In the genomic region with DNA sequence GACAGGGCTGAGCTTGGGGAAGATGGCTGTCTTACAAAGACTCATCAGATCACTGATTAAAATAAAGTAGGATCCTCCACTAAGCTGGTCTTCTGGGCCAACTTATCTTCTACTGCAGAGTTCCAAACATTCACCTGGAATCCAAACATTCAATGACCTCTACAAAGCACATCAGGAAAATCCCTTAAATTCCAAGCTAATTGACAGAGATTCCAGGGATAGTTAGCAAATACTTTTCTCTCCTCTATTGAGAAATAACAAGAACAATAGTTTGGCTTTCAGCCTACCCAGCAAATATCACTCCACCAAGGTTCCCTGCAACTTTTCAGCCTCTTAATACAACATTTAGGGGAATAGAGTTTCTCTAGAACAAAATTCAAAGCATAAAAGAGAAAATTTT, we compare ENCODE assay signal across 24 cellular contexts.
A peak's percentile ranks its signal among the peaks of the same experiment; 100 is the strongest.
DNase-seq lines count a peak whose midpoint lies in the region; ATAC-seq, FAIRE-seq and TF ChIP-seq lines count a peak whose summit lies in the region.
"Had no signal": no experiment of that assay in that cellular context is flagged by ENCODE, and none has a peak within 500 bp of the region (broad histone marks: within the 10 kb centered on the region; RNA-seq: fewer than 3 reads in every experiment).

No MANE protein-coding gene starts in this region.

- H3K36me3 ChIP-seq in PC-3 (ENCODE audit: low read depth, low read length) (no peaks in the 10 kb centered on the region), spleen (no peaks in the 10 kb centered on the region)
- H3K36me3 ChIP-seq: vagina had no signal

- H3K27me3 ChIP-seq in PC-3 (ENCODE audit: low read length) (no peaks in the 10 kb centered on the region), spleen (replicated peaks in 1 of 7) (no peaks in the 10 kb centered on the region)
- H3K27me3 ChIP-seq: vagina had no signal

- TF ChIP-seq POLR2A in spleen (IDR thresholded peaks at IDR 0.05) = no peak

- H3K4me1 ChIP-seq in PC-3 (ENCODE audit: insufficient read depth, low read length) (peaks cover 6% of the 10 kb centered on the region; the same call in 1 of the 2 replicates), spleen (peaks cover 0 to 4% (median 0%) of the 10 kb centered on the region in 6 donors)
- H3K4me1 ChIP-seq: vagina had no signal

- no peaks in the 10 kb centered on the region for H3K9me3 ChIP-seq in PC-3 (ENCODE audit: low read length)
- H3K9me3 ChIP-seq in spleen = peaks cover 0 to 3% (median 0%) of the 10 kb centered on the region in 8 donors
- H3K9me3 ChIP-seq: vagina had no signal

- no peaks in the 10 kb centered on the region for H3K79me2 ChIP-seq in PC-3 (ENCODE audit: low read length)

- no peak for TF ChIP-seq CTCF in AG10803 (conservative IDR thresholded peaks at IDR 0.05; ENCODE audit: low read length)
- no peak for TF ChIP-seq CTCF in epithelial cell of proximal tubule (conservative IDR thresholded peaks at IDR 0.05; ENCODE audit: low read depth, low read length)
- no peak for TF ChIP-seq CTCF in nephron (IDR thresholded peaks at IDR 0.05; ENCODE audit: unreplicated experiment in 3 of 3)
- TF ChIP-seq CTCF in PC-3 (conservative IDR thresholded peaks at IDR 0.05; ENCODE audit: low read depth, low read length) = no peak
- no peak for TF ChIP-seq CTCF in spleen (IDR thresholded peaks at IDR 0.05 in 8 of 11, conservative IDR thresholded peaks at IDR 0.05 in 3 of 11)

- intact Hi-C loops in PC-3 (cut with micrococcal nuclease) = no loop called here
- intact Hi-C loops in spleen (cut with DNase I; ENCODE audit: low total_unique reads) = no loop called here

- H3K4me3 Mint-ChIP-seq in nephron = no peak overlapping the region
- H3K4me3 Mint-ChIP-seq: CD4-positive, alpha-beta memory T cell had no signal

- H3F3A ChIP-seq in PC-3 (ENCODE audit: low read length, unreplicated experiment) = no peaks in the 10 kb centered on the region

- no TSS peak for BruUV-seq in PC-3 (replicated peaks; lab: Mats Ljungman, UMichigan)

- no peaks in the 10 kb centered on the region for H3K9me2 ChIP-seq in PC-3 (replicated peaks; ENCODE audit: low read length)

- POLR2A ChIA-PET in PC-3 (lab: Charles Lee; ENCODE audit: unreplicated experiment) = no interaction called here

- H3K4me3 ChIP-seq in AG10803 (ENCODE audit: low read length) (no peak overlapping the region), epithelial cell of proximal tubule (ENCODE audit: low read depth, low read length) (no peak overlapping the region), PC-3 (ENCODE audit: low read length) (no peak overlapping the region), spleen (no peak overlapping the region)
- H3K4me3 ChIP-seq: vagina had no signal

- no peak overlapping the region for H3K4me2 ChIP-seq in PC-3 (ENCODE audit: low read length)

- CTCF ChIA-PET in PC-3 (lab: Charles Lee) = interaction anchor here (0.6 kb wide), 1 partner anchor 15 kb away, joined by 3 read pairs; no protein-coding TSS in a partner anchor

- no peaks in the 10 kb centered on the region for H3K36me3 Mint-ChIP-seq in nephron (ENCODE audit: low read depth)
- H3K36me3 Mint-ChIP-seq: CD4-positive, alpha-beta memory T cell had no signal

- no peak for FAIRE-seq in frontal cortex (lab: Jason Lieb, UNC)
- FAIRE-seq: GM12891 had no signal

- H3K27ac ChIP-seq in PC-3 (ENCODE audit: low read length) = no peak overlapping the region
- H3K27ac ChIP-seq in spleen = no peak overlapping the region
- H3K27ac ChIP-seq: vagina had no signal

- H3K9me3 Mint-ChIP-seq in nephron = peaks cover 11% of the 10 kb centered on the region

- H4K20me1 ChIP-seq in PC-3 (ENCODE audit: low read length) = no peaks in the 10 kb centered on the region

- peak overlapping the region in 2 of 3 experiments; percentile 64 to 76 for H3K27ac Mint-ChIP-seq in nephron
- H3K27ac Mint-ChIP-seq: CD4-positive, alpha-beta memory T cell had no signal

- H3K4me1 Mint-ChIP-seq in nephron = peaks cover 41% of the 10 kb centered on the region

- H3K9ac ChIP-seq in PC-3 (ENCODE audit: low read length) = no peak overlapping the region

- H2AFZ ChIP-seq in PC-3 (ENCODE audit: low read length) = no peak overlapping the region

- no peaks in the 10 kb centered on the region for H3K27me3 Mint-ChIP-seq in nephron (ENCODE audit: low read depth)

- no peak for ATAC-seq in PC-3

- DNase-seq in AG10803 (ENCODE audit: low read depth) (peak; percentile 58), NCI-H226 (peak; percentile 41), epithelial cell of proximal tubule (ENCODE audit: low read depth) (peak; percentile 71), frontal cortex (ENCODE audit: low spot score in 2 of 2) (no peak), HK-2 (ENCODE audit: unreplicated experiment) (no peak), PC-3 (no peak), spleen (no peak)
- DNase-seq: activated naive CD4-positive, alpha-beta T cell; amygdala; CD4-positive, alpha-beta memory T cell; central memory CD4-positive, alpha-beta T cell; DMS153; erythroblast; glutamatergic neuron; MM.1S; NCI-H1436 treated with DMSO at 0.1 percent for 48 hours; NCI-H69; occipital lobe; retina; SIG-M5; T-helper 2 cell had no signal

Comparison
In these comparisons a context has a peak if more than half of its experiments do, and no peak if none do; other contexts are left out.
1. DNase-seq: peak in AG10803 (single experiment), NCI-H226 (single experiment) and epithelial cell of proximal tubule (single experiment); none in frontal cortex (0 of 2), HK-2 (single experiment), PC-3 (single experiment) and spleen (single experiment).